In the genomic region with DNA sequence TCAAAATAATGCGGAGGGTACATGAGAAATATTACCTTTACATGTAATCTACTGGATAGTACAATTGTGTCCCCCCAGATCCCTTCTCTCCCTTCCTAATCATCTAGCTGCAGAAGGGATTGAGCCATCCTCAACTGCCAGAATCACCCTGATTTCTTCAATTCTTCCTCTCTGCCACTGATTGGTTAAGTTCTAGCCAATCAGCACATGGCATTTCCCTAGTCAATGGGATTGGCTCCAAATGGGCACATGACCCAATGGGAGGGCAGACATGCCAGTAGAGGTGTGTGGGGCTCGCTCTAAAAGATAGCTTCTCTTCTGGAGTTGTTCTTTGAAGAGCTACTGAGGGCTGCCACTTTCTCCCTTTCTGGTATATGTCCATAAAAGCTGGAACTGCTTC, we compare ENCODE assay signal across 21 cellular contexts. TPM values are rescaled to one million over a fixed set of nuclear protein-coding genes. Genes with fewer than 3 reads are reported as not detected.
A peak's percentile ranks its signal among the peaks of the same experiment; 100 is the strongest.
DNase-seq lines count a peak whose midpoint lies in the region; ATAC-seq, FAIRE-seq and TF ChIP-seq lines count a peak whose summit lies in the region.
"Had no signal": no experiment of that assay in that cellular context is flagged by ENCODE, and none has a peak within 500 bp of the region (broad histone marks: within the 10 kb centered on the region; RNA-seq: fewer than 3 reads in every experiment).

No MANE protein-coding gene starts in this region.

- no peak overlapping the region for H3K4me3 Mint-ChIP-seq in activated T-helper 1 cell treated with anti-CD3 and anti-CD28 coated beads, Interleukin-12 subunit alpha, Interleukin-12 subunit beta, Interleukin-2, Interleukin-4 antibody, amounts not matched to agents 30 ng/mL and 10 ng/mL and 1 ng/mL, durations not matched to agents 14 hours and 24 hours and 36 hours
- no peak overlapping the region for H3K4me3 Mint-ChIP-seq in activated CD8-positive, alpha-beta T cell treated with anti-CD3 and anti-CD28 coated beads for 36 hours
- H3K4me3 Mint-ChIP-seq: CD4-positive, alpha-beta memory T cell; GM23338; H9 had no signal

- FAIRE-seq in A549 (lab: Jason Lieb, UNC), result no peak
- FAIRE-seq: GM12891, GM18507 had no signal

- H3K4me2 ChIP-seq in A549, result no peak overlapping the region
- no peak overlapping the region for H3K4me2 ChIP-seq in Karpas-422 (ENCODE audit: low read depth, low read length, poor library complexity, severe bottlenecking)
- no peak overlapping the region for H3K4me2 ChIP-seq in osteoblast (ENCODE audit: insufficient read depth, low read length)
- H3K4me2 ChIP-seq: GM23338 had no signal

- H3K4me1 ChIP-seq in A549, result no peaks in the 10 kb centered on the region
- no peaks in the 10 kb centered on the region for H3K4me1 ChIP-seq in Karpas-422 (ENCODE audit: low read length)
- no peaks in the 10 kb centered on the region for H3K4me1 ChIP-seq in osteoblast (ENCODE audit: insufficient read depth, low read length)
- H3K4me1 ChIP-seq in spleen, result no peaks in the 10 kb centered on the region

- CTCF ChIA-PET in A549 (lab: Yijun Ruan, JAX), result interaction anchor here (0.5 to 1.0 kb wide), 2 partner anchors 14 to 16 kb away, joined by 3 read pairs; no protein-coding TSS in a partner anchor
- CTCF ChIA-PET in activated CD8-positive, alpha-beta T cell treated with anti-CD3 and anti-CD28 coated beads for 36 hours (lab: Charles Lee), result no interaction called here

- H3K9me3 Mint-ChIP-seq in activated T-helper 1 cell treated with anti-CD3 and anti-CD28 coated beads, Interleukin-12 subunit alpha, Interleukin-12 subunit beta, Interleukin-2, Interleukin-4 antibody, amounts not matched to agents 30 ng/mL and 10 ng/mL and 1 ng/mL, durations not matched to agents 14 hours and 24 hours and 36 hours, result peaks cover 14% of the 10 kb centered on the region
- peaks cover 9% of the 10 kb centered on the region for H3K9me3 Mint-ChIP-seq in activated CD8-positive, alpha-beta T cell treated with anti-CD3 and anti-CD28 coated beads for 36 hours

- no peaks in the 10 kb centered on the region for H3K27me3 ChIP-seq in Karpas-422 (ENCODE audit: low read length)
- H3K27me3 ChIP-seq in osteoblast (ENCODE audit: insufficient read depth, low read length), result no peaks in the 10 kb centered on the region
- peaks cover 0 to 7% (median 0%) of the 10 kb centered on the region in 7 donors for H3K27me3 ChIP-seq in spleen (replicated peaks in 1 of 7)

- DNase-seq in A549 (ENCODE audit: low read depth in 1 of 2, low spot score in 1 of 2) (no peak), Karpas-422 (peak; percentile 51), osteoblast (ENCODE audit: insufficient read length, low spot score, missing footprints) (peak; percentile 82), spleen (no peak), SHP77 (lab: John Stamatoyannopoulos, UW) (no peak), NCI-H2171 treated with DMSO at 0.1 percent for 48 hours (lab: John Stamatoyannopoulos, UW) (no peak)
- DNase-seq in activated T-helper 1 cell treated with anti-CD3 and anti-CD28 coated beads, Interleukin-12 subunit alpha, Interleukin-12 subunit beta, Interleukin-2, Interleukin-4 antibody, amounts not matched to agents 30 ng/mL and 10 ng/mL and 1 ng/mL, durations not matched to agents 14 hours and 24 hours and 36 hours (ENCODE audit: low spot score), result no peak
- no peak for DNase-seq in activated CD8-positive, alpha-beta T cell treated with anti-CD3 and anti-CD28 coated beads for 36 hours
- DNase-seq: 8988T; C1 segment of cervical spinal cord; Calu3; CD4-positive, alpha-beta memory T cell; COR-L47; DMS53; DMS79 treated with DMSO at 0.1 percent for 48 hours; GF-D8; H9 had no signal

- H3K36me3 ChIP-seq in Karpas-422 (ENCODE audit: insufficient read depth, low read length), result no peaks in the 10 kb centered on the region
- H3K36me3 ChIP-seq in osteoblast (ENCODE audit: insufficient read depth, low read length), result no peaks in the 10 kb centered on the region
- no peaks in the 10 kb centered on the region for H3K36me3 ChIP-seq in spleen

- H3K27ac ChIP-seq in A549 (no peak overlapping the region), Karpas-422 (ENCODE audit: low read length) (no peak overlapping the region), osteoblast (ENCODE audit: low read depth, low read length) (no peak overlapping the region), spleen (no peak overlapping the region)

- peaks cover 2% of the 10 kb centered on the region for H3K27me3 Mint-ChIP-seq in activated T-helper 1 cell treated with anti-CD3 and anti-CD28 coated beads, Interleukin-12 subunit alpha, Interleukin-12 subunit beta, Interleukin-2, Interleukin-4 antibody, amounts not matched to agents 30 ng/mL and 10 ng/mL and 1 ng/mL, durations not matched to agents 14 hours and 24 hours and 36 hours (ENCODE audit: insufficient read depth)
- peaks cover 5% of the 10 kb centered on the region for H3K27me3 Mint-ChIP-seq in activated CD8-positive, alpha-beta T cell treated with anti-CD3 and anti-CD28 coated beads for 36 hours

- H3K36me3 Mint-ChIP-seq in activated T-helper 1 cell treated with anti-CD3 and anti-CD28 coated beads, Interleukin-12 subunit alpha, Interleukin-12 subunit beta, Interleukin-2, Interleukin-4 antibody, amounts not matched to agents 30 ng/mL and 10 ng/mL and 1 ng/mL, durations not matched to agents 14 hours and 24 hours and 36 hours (ENCODE audit: low read depth), result no peaks in the 10 kb centered on the region
- peaks cover 1% of the 10 kb centered on the region for H3K36me3 Mint-ChIP-seq in activated CD8-positive, alpha-beta T cell treated with anti-CD3 and anti-CD28 coated beads for 36 hours (ENCODE audit: low read depth)

- no peak for ATAC-seq in A549
- no peak for ATAC-seq in activated CD8-positive, alpha-beta T cell treated with anti-CD3 and anti-CD28 coated beads for 36 hours
- ATAC-seq: GM23338, HCT116 had no signal

- H3K79me2 ChIP-seq in Karpas-422 (ENCODE audit: low read length) (no peaks in the 10 kb centered on the region), osteoblast (ENCODE audit: insufficient read depth, low read length) (no peaks in the 10 kb centered on the region)

- H3K27ac Mint-ChIP-seq in activated T-helper 1 cell treated with anti-CD3 and anti-CD28 coated beads, Interleukin-12 subunit alpha, Interleukin-12 subunit beta, Interleukin-2, Interleukin-4 antibody, amounts not matched to agents 30 ng/mL and 10 ng/mL and 1 ng/mL, durations not matched to agents 14 hours and 24 hours and 36 hours, result peak overlapping the region; percentile 40
- no peak overlapping the region for H3K27ac Mint-ChIP-seq in activated CD8-positive, alpha-beta T cell treated with anti-CD3 and anti-CD28 coated beads for 36 hours
- H3K27ac Mint-ChIP-seq: CD4-positive, alpha-beta memory T cell; GM23338; H9 had no signal

- H3K9me2 ChIP-seq in Karpas-422 (replicated peaks; ENCODE audit: insufficient read depth, low read length), result no peaks in the 10 kb centered on the region

- TF ChIP-seq RAD21 in A549 (conservative IDR thresholded peaks at IDR 0.05 in 1 of 2, IDR thresholded peaks at IDR 0.05 in 1 of 2), result no peak

- H3K9me3 ChIP-seq in A549 (peaks cover 18% of the 10 kb centered on the region; the same call in 2 of the 3 replicates), Karpas-422 (ENCODE audit: low read length) (peaks cover 3% of the 10 kb centered on the region), osteoblast (ENCODE audit: low read depth, low read length) (no peaks in the 10 kb centered on the region), spleen (peaks cover 0 to 20% (median 11%) of the 10 kb centered on the region in 8 donors)

- TF ChIP-seq POLR2A in A549 (IDR thresholded peaks at IDR 0.05; ENCODE audit: low read length) (no peak), spleen (IDR thresholded peaks at IDR 0.05) (no peak)

- POLR2A ChIA-PET in A549 (lab: Yijun Ruan, JAX), result no interaction called here
- POLR2A ChIA-PET in activated CD8-positive, alpha-beta T cell treated with anti-CD3 and anti-CD28 coated beads for 36 hours (lab: Charles Lee), result no interaction called here

- intact Hi-C loops in activated T-helper 1 cell treated with anti-CD3 and anti-CD28 coated beads, Interleukin-12 subunit alpha, Interleukin-12 subunit beta, Interleukin-2, Interleukin-4 antibody, amounts not matched to agents 30 ng/mL and 10 ng/mL and 1 ng/mL, durations not matched to agents 14 hours and 24 hours and 36 hours (cut with micrococcal nuclease), result no loop called here
- intact Hi-C loops in spleen (cut with DNase I; ENCODE audit: low total_unique reads), result no loop called here
- intact Hi-C loops in activated CD8-positive, alpha-beta T cell treated with anti-CD3 and anti-CD28 coated beads for 36 hours (cut with micrococcal nuclease), result no loop called here

- WGBS in A549 (ENCODE audit: missing lambda C conversion rate), result 75% methylated on average over 2 of the region's 2 CpGs
- 72 to 100% (median 92%) methylated on average over 2 of the region's 2 CpGs for WGBS in spleen, 5 donors

- H4K20me1 ChIP-seq in Karpas-422 (ENCODE audit: insufficient read depth, low read depth, low read length) (no peaks in the 10 kb centered on the region), osteoblast (ENCODE audit: insufficient read depth, low read length) (no peaks in the 10 kb centered on the region)

- H3K4me1 Mint-ChIP-seq in activated T-helper 1 cell treated with anti-CD3 and anti-CD28 coated beads, Interleukin-12 subunit alpha, Interleukin-12 subunit beta, Interleukin-2, Interleukin-4 antibody, amounts not matched to agents 30 ng/mL and 10 ng/mL and 1 ng/mL, durations not matched to agents 14 hours and 24 hours and 36 hours (ENCODE audit: low read depth), result no peaks in the 10 kb centered on the region
- H3K4me1 Mint-ChIP-seq in activated CD8-positive, alpha-beta T cell treated with anti-CD3 and anti-CD28 coated beads for 36 hours (ENCODE audit: low read depth), result no peaks in the 10 kb centered on the region
- H3K4me1 Mint-ChIP-seq: CD4-positive, alpha-beta memory T cell; GM23338 had no signal

- no peak for TF ChIP-seq CTCF in A549 (IDR thresholded peaks at IDR 0.05)
- TF ChIP-seq CTCF in osteoblast (IDR thresholded peaks at IDR 0.05; ENCODE audit: extremely low read depth, low read depth, low read length), result no peak
- no peak for TF ChIP-seq CTCF in spleen (IDR thresholded peaks at IDR 0.05 in 8 of 11, conservative IDR thresholded peaks at IDR 0.05 in 3 of 11)
- no peak for TF ChIP-seq CTCF in activated CD8-positive, alpha-beta T cell treated with anti-CD3 and anti-CD28 coated beads for 36 hours (IDR thresholded peaks at IDR 0.05)

- TF ChIP-seq EP300 in A549 (IDR thresholded peaks at IDR 0.05), result no peak

- no peak overlapping the region for H2AFZ ChIP-seq in Karpas-422 (ENCODE audit: low read length)
- H2AFZ ChIP-seq in osteoblast (ENCODE audit: low read length), result no peak overlapping the region
- H2AFZ ChIP-seq: GM23338 had no signal

- H3K4me3 ChIP-seq in A549 (no peak overlapping the region), Karpas-422 (ENCODE audit: low read length) (no peak overlapping the region), osteoblast (ENCODE audit: insufficient read depth, low read length) (no peak overlapping the region), spleen (no peak overlapping the region)
- H3K4me3 ChIP-seq: GM23338 had no signal

- no peak overlapping the region for H3K9ac ChIP-seq in Karpas-422 (ENCODE audit: low read length)

RNA-seq across cellular contexts. Expression of gene UBE3C, which starts 20.9 kb away (rescaled TPM):
- 64.5 and 73.2 TPM in 2 replicates for polyA plus RNA-seq in A549 (2011; rRNA removed)
- polyA plus RNA-seq in A549 (2012; cell fraction: cytosol; rRNA removed), result 29.9 and 36.3 TPM in 2 replicates
- polyA plus RNA-seq in A549 (2012; cell fraction: nucleus; rRNA removed), result 26.2 and 43.6 TPM in 2 replicates
- polyA plus RNA-seq in A549 (2017; fragmentation: RNase III; extraction: RNeasy Plus Mini Kit Qiagen cat#74134 plus additional on column Dnase treatment), result 52.1 to 52.8 TPM (median 52.2 TPM) in 3 replicates
- polyA minus RNA-seq in A549 (2011; rRNA and poly(A)+ RNA removed), result 70.8 and 73.4 TPM in 2 replicates
- 55.2 and 84.8 TPM in 2 replicates for total RNA-seq in Karpas-422 (2014; rRNA removed; shearing (Covaris generic); ENCODE audit: low replicate concordance)
- total RNA-seq in activated T-helper 1 cell treated with anti-CD3 and anti-CD28 coated beads, Interleukin-12 subunit alpha, Interleukin-12 subunit beta, Interleukin-2, Interleukin-4 antibody, amounts not matched to agents 30 ng/mL and 10 ng/mL and 1 ng/mL, durations not matched to agents 14 hours and 24 hours and 36 hours, result 91.5 and 95.8 TPM in 2 replicates
- total RNA-seq in osteoblast, result 94.9 and 95.9 TPM in 2 replicates
- total RNA-seq in spleen, result 10 to 100 TPM; 47.2 to 81.6 (median 69.1) TPM
- 10 to 100 TPM in 2 of 3 donors, 1 to 10 TPM in 1; 9.7 to 17.5 (median 10.6) TPM for polyA plus RNA-seq in spleen
- 10 to 100 TPM; 59.0 to 59.6 TPM for total RNA-seq in activated CD8-positive, alpha-beta T cell treated with anti-CD3 and anti-CD28 coated beads for 36 hours

Comparison
In these comparisons a context has a peak if more than half of its experiments do, and no peak if none do; other contexts are left out.
1. DNase-seq: peak in Karpas-422 (single experiment) and osteoblast (single experiment); none in A549 (0 of 2), activated T-helper 1 cell treated with anti-CD3 and anti-CD28 coated beads, Interleukin-12 subunit alpha, Interleukin-12 subunit beta, Interleukin-2, Interleukin-4 antibody, amounts not matched to agents 30 ng/mL and 10 ng/mL and 1 ng/mL, durations not matched to agents 14 hours and 24 hours and 36 hours (single experiment), spleen (single experiment), SHP77 (0 of 2), NCI-H2171 treated with DMSO at 0.1 percent for 48 hours (single experiment) and activated CD8-positive, alpha-beta T cell treated with anti-CD3 and anti-CD28 coated beads for 36 hours (single experiment).